ENCODE assay signal across 40 cellular contexts in genomic region chr17:67069591-67070136, GRCh38. TPM values are rescaled to one million over a fixed set of nuclear protein-coding genes. Genes with fewer than 3 reads are reported as not detected.
"Had no signal": no experiment of that assay in that cellular context is flagged by ENCODE, and none has a peak within 500 bp of the region (broad histone marks: within the 10 kb centered on the region; RNA-seq: fewer than 3 reads in every experiment).

No MANE protein-coding gene starts in this region.

- FAIRE-seq: endometrium, endothelial cell of umbilical vein had no signal

- H3K4me3 Mint-ChIP-seq: activated B cell treated with CpG ODN at 0.5 μM for 24 hours; activated CD8-positive, alpha-beta memory T cell treated with anti-CD3 and anti-CD28 coated beads, Interleukin-2, amount 10 ng/mL, durations not matched to agents 7 days and 5 days; activated CD8-positive, alpha-beta T cell treated with anti-CD3 and anti-CD28 coated beads, Interleukin-2, amount 10 ng/mL, durations not matched to agents 7 days and 5 days; activated naive CD4-positive, alpha-beta T cell treated with anti-CD3 and anti-CD28 coated beads, Interleukin-2, amount 10 ng/mL, durations not matched to agents 7 days and 5 days; activated naive CD8-positive, alpha-beta T cell treated with anti-CD3 and anti-CD28 coated beads, Interleukin-2, amount 10 ng/mL, durations not matched to agents 7 days and 5 days; activated T-helper 1 cell treated with anti-CD3 and anti-CD28 coated beads, Interleukin-12 subunit alpha, Interleukin-12 subunit beta, Interleukin-2, Interleukin-4 antibody, amounts not matched to agents 30 ng/mL and 10 ng/mL and 1 ng/mL, durations not matched to agents 14 hours and 24 hours and 36 hours; brain; T-helper 17 cell; T-helper 2 cell treated with Interferon-gamma antibody and Interleukin-4, amounts not matched to agents 5 μg/mL and 100 μg/mL, for 36 hours had no signal

- ATAC-seq: activated CD4-positive, CD25-positive, alpha-beta regulatory T cell treated with anti-CD3 and anti-CD28 coated beads, Interleukin-2, amount 50 U/mL, for 24 hours; activated CD8-positive, alpha-beta memory T cell treated with anti-CD3 and anti-CD28 coated beads, Interleukin-2, amount 10 ng/mL, durations not matched to agents 7 days and 5 days; activated CD8-positive, alpha-beta T cell treated with anti-CD3 and anti-CD28 coated beads, Interleukin-2, amount 10 ng/mL, durations not matched to agents 7 days and 5 days; activated naive CD4-positive, alpha-beta T cell treated with anti-CD3 and anti-CD28 coated beads, Interleukin-2, amount 50 U/mL, for 72 hours; gastroesophageal sphincter; heart right ventricle; T-helper 17 cell had no signal

- H3K9me3 Mint-ChIP-seq: activated B cell treated with CpG ODN at 0.5 μM for 24 hours; activated naive CD4-positive, alpha-beta T cell treated with anti-CD3 and anti-CD28 coated beads, Interleukin-2, amount 10 ng/mL, durations not matched to agents 7 days and 5 days; activated naive CD8-positive, alpha-beta T cell treated with anti-CD3 and anti-CD28 coated beads, Interleukin-2, amount 10 ng/mL, durations not matched to agents 7 days and 5 days; activated T-helper 1 cell treated with anti-CD3 and anti-CD28 coated beads, Interleukin-12 subunit alpha, Interleukin-12 subunit beta, Interleukin-2, Interleukin-4 antibody, amounts not matched to agents 30 ng/mL and 10 ng/mL and 1 ng/mL, durations not matched to agents 14 hours and 24 hours and 36 hours; activated T-helper 2 cell treated with anti-CD3 and anti-CD28 coated beads, Interferon-gamma antibody, Interleukin-2, Interleukin-4, amounts not matched to agents 10 μg/mL and 5 μg/mL and 100 μg/mL, durations not matched to agents 14 hours and 24 hours and 36 hours; brain; T-helper 2 cell treated with Interferon-gamma antibody and Interleukin-4, amounts not matched to agents 5 μg/mL and 100 μg/mL, for 36 hours had no signal

- H3K36me3 ChIP-seq: breast epithelium, cardiac muscle cell, colonic mucosa, WERI-Rb-1 had no signal

- H3K9me3 ChIP-seq: ascending aorta, breast epithelium, colonic mucosa, esophagus squamous epithelium, gastroesophageal sphincter, heart right ventricle had no signal

- H3K27me3 Mint-ChIP-seq: activated B cell treated with CpG ODN at 0.5 μM for 24 hours; activated CD8-positive, alpha-beta memory T cell treated with anti-CD3 and anti-CD28 coated beads, Interleukin-2, amount 10 ng/mL, durations not matched to agents 7 days and 5 days; activated naive CD4-positive, alpha-beta T cell treated with anti-CD3 and anti-CD28 coated beads, Interleukin-2, amount 10 ng/mL, durations not matched to agents 7 days and 5 days; activated naive CD8-positive, alpha-beta T cell treated with anti-CD3 and anti-CD28 coated beads, Interleukin-2, amount 10 ng/mL, durations not matched to agents 7 days and 5 days; T-helper 17 cell had no signal

- H3K27ac ChIP-seq: ascending aorta, breast epithelium, cardiac muscle cell, colonic mucosa, epithelial cell of prostate, esophagus squamous epithelium, gastroesophageal sphincter, heart right ventricle, WERI-Rb-1 had no signal

- H3K4me1 ChIP-seq: ascending aorta, breast epithelium, colonic mucosa, esophagus squamous epithelium, gastroesophageal sphincter, heart right ventricle had no signal

- H3K4me3 ChIP-seq: ascending aorta, breast epithelium, cardiac muscle cell, colonic mucosa, esophagus squamous epithelium, gastroesophageal sphincter, heart right ventricle had no signal

- H3K27ac Mint-ChIP-seq: activated B cell treated with CpG ODN at 0.5 μM for 24 hours; activated CD8-positive, alpha-beta memory T cell treated with anti-CD3 and anti-CD28 coated beads, Interleukin-2, amount 10 ng/mL, durations not matched to agents 7 days and 5 days; activated CD8-positive, alpha-beta T cell treated with anti-CD3 and anti-CD28 coated beads, Interleukin-2, amount 10 ng/mL, durations not matched to agents 7 days and 5 days; activated naive CD4-positive, alpha-beta T cell treated with anti-CD3 and anti-CD28 coated beads, Interleukin-2, amount 10 ng/mL, durations not matched to agents 7 days and 5 days; activated naive CD4-positive, alpha-beta T cell treated with anti-CD3 and anti-CD28 coated beads, Interleukin-2, amount 50 U/mL, for 72 hours; activated naive CD8-positive, alpha-beta T cell treated with anti-CD3 and anti-CD28 coated beads, Interleukin-2, amount 10 ng/mL, durations not matched to agents 7 days and 5 days; activated T-helper 1 cell treated with anti-CD3 and anti-CD28 coated beads, Interleukin-12 subunit alpha, Interleukin-12 subunit beta, Interleukin-2, Interleukin-4 antibody, amounts not matched to agents 30 ng/mL and 10 ng/mL and 1 ng/mL, durations not matched to agents 14 hours and 24 hours and 36 hours; activated T-helper 2 cell treated with anti-CD3 and anti-CD28 coated beads, Interferon-gamma antibody, Interleukin-2, Interleukin-4, amounts not matched to agents 10 μg/mL and 5 μg/mL and 100 μg/mL, durations not matched to agents 14 hours and 24 hours and 36 hours; T-helper 17 cell; T-helper 2 cell treated with Interferon-gamma antibody and Interleukin-4, amounts not matched to agents 5 μg/mL and 100 μg/mL, for 36 hours had no signal

- H3K27me3 ChIP-seq: ascending aorta, breast epithelium, cardiac muscle cell, colonic mucosa, esophagus squamous epithelium, gastroesophageal sphincter, heart right ventricle had no signal

- H3K4me1 Mint-ChIP-seq: activated B cell treated with CpG ODN at 0.5 μM for 24 hours; activated CD8-positive, alpha-beta memory T cell treated with anti-CD3 and anti-CD28 coated beads, Interleukin-2, amount 10 ng/mL, durations not matched to agents 7 days and 5 days; activated naive CD4-positive, alpha-beta T cell treated with anti-CD3 and anti-CD28 coated beads, Interleukin-2, amount 10 ng/mL, durations not matched to agents 7 days and 5 days; activated naive CD8-positive, alpha-beta T cell treated with anti-CD3 and anti-CD28 coated beads, Interleukin-2, amount 10 ng/mL, durations not matched to agents 7 days and 5 days; T-helper 17 cell had no signal

- DNase-seq: activated B cell treated with CpG ODN at 0.5 μM for 24 hours; activated CD4-positive, alpha-beta T cell treated with anti-CD3 and anti-CD28 coated beads for 48 hours; activated CD4-positive, alpha-beta T cell treated with anti-CD3 and anti-CD28 coated beads, Interleukin-2, amount 50 U/mL, for 1 hour; activated CD4-positive, alpha-beta T cell treated with anti-CD3 and anti-CD28 coated beads, Interleukin-2, amount 50 U/mL, for 48 hours; activated CD8-positive, alpha-beta memory T cell treated with anti-CD3 and anti-CD28 coated beads, Interleukin-2, amount 10 ng/mL, durations not matched to agents 7 days and 5 days; activated CD8-positive, alpha-beta memory T cell treated with anti-CD3 and anti-CD28 coated beads, Interleukin-2, amount 50 U/mL, for 4 hours; activated CD8-positive, alpha-beta T cell treated with anti-CD3 and anti-CD28 coated beads, Interleukin-2, amount 10 ng/mL, durations not matched to agents 7 days and 5 days; activated effector memory CD4-positive, alpha-beta T cell treated with anti-CD3 and anti-CD28 coated beads, Interleukin-2, amount 50 U/mL, for 16 hours; activated naive CD4-positive, alpha-beta T cell treated with anti-CD3 and anti-CD28 coated beads, Interleukin-2, amount 10 ng/mL, durations not matched to agents 7 days and 5 days; activated naive CD8-positive, alpha-beta T cell treated with anti-CD3 and anti-CD28 coated beads, Interleukin-2, amount 10 ng/mL, durations not matched to agents 7 days and 5 days; activated T-cell treated with anti-CD3 and anti-CD28 coated beads, Interleukin-2, amount 50 U/mL, for 1 hour; activated T-cell treated with anti-CD3 and anti-CD28 coated beads, Interleukin-2, amount 50 U/mL, for 48 hours; central memory CD4-positive, alpha-beta T cell; cerebellar nuclear complex; colonic mucosa; effector CD8-positive, alpha-beta T cell; esophagus squamous epithelium; heart right ventricle; T-helper 17 cell; T1000 had no signal

RNA-seq across cellular contexts. Expression of gene CACNG1, which starts 25.3 kb away (rescaled TPM):
- total RNA-seq: activated B cell treated with CpG ODN at 0.5 μM for 24 hours; activated CD8-positive, alpha-beta memory T cell treated with anti-CD3 and anti-CD28 coated beads for 36 hours; activated CD8-positive, alpha-beta memory T cell treated with anti-CD3 and anti-CD28 coated beads, Interleukin-2, amount 10 ng/mL, durations not matched to agents 7 days and 5 days; activated CD8-positive, alpha-beta T cell treated with anti-CD3 and anti-CD28 coated beads, Interleukin-2, amount 10 ng/mL, durations not matched to agents 7 days and 5 days; activated naive CD4-positive, alpha-beta T cell treated with anti-CD3 and anti-CD28 coated beads, Interleukin-2, amount 50 U/mL, for 72 hours; activated naive CD8-positive, alpha-beta T cell treated with anti-CD3 and anti-CD28 coated beads, Interleukin-2, amount 10 ng/mL, durations not matched to agents 7 days and 5 days; activated T-helper 1 cell treated with anti-CD3 and anti-CD28 coated beads, Interleukin-12 subunit alpha, Interleukin-12 subunit beta, Interleukin-2, Interleukin-4 antibody, amounts not matched to agents 30 ng/mL and 10 ng/mL and 1 ng/mL, durations not matched to agents 14 hours and 24 hours and 36 hours; activated T-helper 2 cell treated with anti-CD3 and anti-CD28 coated beads, Interferon-gamma antibody, Interleukin-2, Interleukin-4, amounts not matched to agents 10 μg/mL and 5 μg/mL and 100 μg/mL, durations not matched to agents 14 hours and 24 hours and 36 hours; ascending aorta; breast epithelium; cardiac muscle cell; colonic mucosa; dermis microvascular lymphatic vessel endothelial cell; endothelial cell of umbilical vein; esophagus squamous epithelium; fibroblast of lung; fibroblast of villous mesenchyme; gastroesophageal sphincter; glomerular endothelial cell; T-helper 17 cell had no signal
- polyA plus RNA-seq: cardiac muscle cell, endothelial cell of umbilical vein, esophagus, fibroblast of lung, heart right ventricle had no signal
